Comparison of ENCODE assay signal across 1 cellular context in the genomic region with DNA sequence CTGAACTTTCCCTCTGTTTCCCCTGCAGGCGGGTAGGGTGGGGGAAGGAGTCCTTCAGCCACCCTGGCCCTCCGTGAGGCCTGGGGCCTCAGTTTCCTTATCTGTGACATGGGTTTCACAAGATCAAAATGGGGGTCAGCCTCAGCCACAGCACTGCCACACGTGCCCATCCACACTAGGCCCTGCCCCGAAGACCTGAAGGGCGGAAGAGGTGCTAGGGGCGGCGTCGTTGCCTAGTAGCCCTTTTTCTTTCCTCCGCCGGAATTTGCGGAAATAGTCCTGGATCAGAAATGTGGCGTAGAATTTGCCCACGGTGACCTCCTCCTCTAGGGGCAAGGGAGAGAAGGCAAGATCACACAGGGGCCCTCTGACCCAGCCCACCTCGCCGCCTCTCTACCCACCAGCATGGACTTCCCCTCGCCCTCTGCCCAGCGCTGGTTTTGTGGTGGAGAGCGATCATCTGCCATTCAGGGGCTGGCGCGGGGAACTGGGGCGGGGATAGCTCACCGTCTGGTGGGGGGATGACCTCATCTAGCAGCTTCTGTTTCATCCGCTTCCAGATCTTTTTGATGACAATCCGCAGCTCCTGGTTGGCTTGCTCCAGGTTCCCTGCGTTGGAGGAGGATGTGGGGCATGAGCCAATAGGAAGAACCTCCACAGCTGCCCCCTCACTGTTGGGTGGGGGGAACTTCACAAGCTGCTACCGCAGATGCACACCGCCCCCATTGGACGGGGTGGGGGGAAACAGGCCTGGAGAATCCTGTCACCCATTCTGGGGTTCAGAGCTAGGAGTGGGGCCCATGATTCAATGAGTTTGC.
TF ChIP-seq lines count a peak whose summit lies in the region.

No MANE protein-coding gene starts in this region.

TF ChIP-seq in H1, 55 proteins besides CTCF, POLR2A, EP300 and RAD21:
- TF ChIP-seq JUND (IDR thresholded peaks at IDR 0.05; ENCODE audit: low read length) = no peak
- TF ChIP-seq JUN (IDR thresholded peaks at IDR 0.05; ENCODE audit: low read depth, low read length) = no peak
- TF ChIP-seq, protein P1, sequence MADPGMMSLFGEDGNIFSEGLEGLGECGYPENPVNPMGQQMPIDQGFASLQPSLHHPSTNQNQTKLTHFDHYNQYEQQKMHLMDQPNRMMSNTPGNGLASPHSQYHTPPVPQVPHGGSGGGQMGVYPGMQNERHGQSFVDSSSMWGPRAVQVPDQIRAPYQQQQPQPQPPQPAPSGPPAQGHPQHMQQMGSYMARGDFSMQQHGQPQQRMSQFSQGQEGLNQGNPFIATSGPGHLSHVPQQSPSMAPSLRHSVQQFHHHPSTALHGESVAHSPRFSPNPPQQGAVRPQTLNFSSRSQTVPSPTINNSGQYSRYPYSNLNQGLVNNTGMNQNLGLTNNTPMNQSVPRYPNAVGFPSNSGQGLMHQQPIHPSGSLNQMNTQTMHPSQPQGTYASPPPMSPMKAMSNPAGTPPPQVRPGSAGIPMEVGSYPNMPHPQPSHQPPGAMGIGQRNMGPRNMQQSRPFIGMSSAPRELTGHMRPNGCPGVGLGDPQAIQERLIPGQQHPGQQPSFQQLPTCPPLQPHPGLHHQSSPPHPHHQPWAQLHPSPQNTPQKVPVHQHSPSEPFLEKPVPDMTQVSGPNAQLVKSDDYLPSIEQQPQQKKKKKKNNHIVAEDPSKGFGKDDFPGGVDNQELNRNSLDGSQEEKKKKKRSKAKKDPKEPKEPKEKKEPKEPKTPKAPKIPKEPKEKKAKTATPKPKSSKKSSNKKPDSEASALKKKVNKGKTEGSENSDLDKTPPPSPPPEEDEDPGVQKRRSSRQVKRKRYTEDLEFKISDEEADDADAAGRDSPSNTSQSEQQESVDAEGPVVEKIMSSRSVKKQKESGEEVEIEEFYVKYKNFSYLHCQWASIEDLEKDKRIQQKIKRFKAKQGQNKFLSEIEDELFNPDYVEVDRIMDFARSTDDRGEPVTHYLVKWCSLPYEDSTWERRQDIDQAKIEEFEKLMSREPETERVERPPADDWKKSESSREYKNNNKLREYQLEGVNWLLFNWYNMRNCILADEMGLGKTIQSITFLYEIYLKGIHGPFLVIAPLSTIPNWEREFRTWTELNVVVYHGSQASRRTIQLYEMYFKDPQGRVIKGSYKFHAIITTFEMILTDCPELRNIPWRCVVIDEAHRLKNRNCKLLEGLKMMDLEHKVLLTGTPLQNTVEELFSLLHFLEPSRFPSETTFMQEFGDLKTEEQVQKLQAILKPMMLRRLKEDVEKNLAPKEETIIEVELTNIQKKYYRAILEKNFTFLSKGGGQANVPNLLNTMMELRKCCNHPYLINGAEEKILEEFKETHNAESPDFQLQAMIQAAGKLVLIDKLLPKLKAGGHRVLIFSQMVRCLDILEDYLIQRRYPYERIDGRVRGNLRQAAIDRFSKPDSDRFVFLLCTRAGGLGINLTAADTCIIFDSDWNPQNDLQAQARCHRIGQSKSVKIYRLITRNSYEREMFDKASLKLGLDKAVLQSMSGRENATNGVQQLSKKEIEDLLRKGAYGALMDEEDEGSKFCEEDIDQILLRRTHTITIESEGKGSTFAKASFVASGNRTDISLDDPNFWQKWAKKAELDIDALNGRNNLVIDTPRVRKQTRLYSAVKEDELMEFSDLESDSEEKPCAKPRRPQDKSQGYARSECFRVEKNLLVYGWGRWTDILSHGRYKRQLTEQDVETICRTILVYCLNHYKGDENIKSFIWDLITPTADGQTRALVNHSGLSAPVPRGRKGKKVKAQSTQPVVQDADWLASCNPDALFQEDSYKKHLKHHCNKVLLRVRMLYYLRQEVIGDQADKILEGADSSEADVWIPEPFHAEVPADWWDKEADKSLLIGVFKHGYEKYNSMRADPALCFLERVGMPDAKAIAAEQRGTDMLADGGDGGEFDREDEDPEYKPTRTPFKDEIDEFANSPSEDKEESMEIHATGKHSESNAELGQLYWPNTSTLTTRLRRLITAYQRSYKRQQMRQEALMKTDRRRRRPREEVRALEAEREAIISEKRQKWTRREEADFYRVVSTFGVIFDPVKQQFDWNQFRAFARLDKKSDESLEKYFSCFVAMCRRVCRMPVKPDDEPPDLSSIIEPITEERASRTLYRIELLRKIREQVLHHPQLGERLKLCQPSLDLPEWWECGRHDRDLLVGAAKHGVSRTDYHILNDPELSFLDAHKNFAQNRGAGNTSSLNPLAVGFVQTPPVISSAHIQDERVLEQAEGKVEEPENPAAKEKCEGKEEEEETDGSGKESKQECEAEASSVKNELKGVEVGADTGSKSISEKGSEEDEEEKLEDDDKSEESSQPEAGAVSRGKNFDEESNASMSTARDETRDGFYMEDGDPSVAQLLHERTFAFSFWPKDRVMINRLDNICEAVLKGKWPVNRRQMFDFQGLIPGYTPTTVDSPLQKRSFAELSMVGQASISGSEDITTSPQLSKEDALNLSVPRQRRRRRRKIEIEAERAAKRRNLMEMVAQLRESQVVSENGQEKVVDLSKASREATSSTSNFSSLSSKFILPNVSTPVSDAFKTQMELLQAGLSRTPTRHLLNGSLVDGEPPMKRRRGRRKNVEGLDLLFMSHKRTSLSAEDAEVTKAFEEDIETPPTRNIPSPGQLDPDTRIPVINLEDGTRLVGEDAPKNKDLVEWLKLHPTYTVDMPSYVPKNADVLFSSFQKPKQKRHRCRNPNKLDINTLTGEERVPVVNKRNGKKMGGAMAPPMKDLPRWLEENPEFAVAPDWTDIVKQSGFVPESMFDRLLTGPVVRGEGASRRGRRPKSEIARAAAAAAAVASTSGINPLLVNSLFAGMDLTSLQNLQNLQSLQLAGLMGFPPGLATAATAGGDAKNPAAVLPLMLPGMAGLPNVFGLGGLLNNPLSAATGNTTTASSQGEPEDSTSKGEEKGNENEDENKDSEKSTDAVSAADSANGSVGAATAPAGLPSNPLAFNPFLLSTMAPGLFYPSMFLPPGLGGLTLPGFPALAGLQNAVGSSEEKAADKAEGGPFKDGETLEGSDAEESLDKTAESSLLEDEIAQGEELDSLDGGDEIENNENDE (IDR thresholded peaks at IDR 0.05; ENCODE audit: insufficient replicate concordance, low read length) = no peak
- no peak for TF ChIP-seq TAF7 (optimal IDR thresholded peaks at IDR 0.05; ENCODE audit: borderline replicate concordance, low read depth, low read length)
- TF ChIP-seq ZNF274 (IDR thresholded peaks at IDR 0.05; ENCODE audit: borderline replicate concordance, extremely low read depth, low read length) = no peak
- no peak for TF ChIP-seq POU5F1 (IDR thresholded peaks at IDR 0.05; ENCODE audit: low read depth, low read length)
- TF ChIP-seq TCF12 (IDR thresholded peaks at IDR 0.05; ENCODE audit: low read depth, low read length) = no peak
